In genomic region chr10:68471063-68471585, GRCh38 we compare ENCODE assay signal across 8 cellular contexts. TPM values are rescaled to one million over a fixed set of nuclear protein-coding genes. Genes with fewer than 3 reads are reported as not detected.
DNase-seq lines count a peak whose midpoint lies in the region; ATAC-seq and TF ChIP-seq lines count a peak whose summit lies in the region.

No MANE protein-coding gene starts in this region.

- H3K4me1 ChIP-seq in left ventricle myocardium inferior (peaks cover 14% of the 10 kb centered on the region), spleen (peaks cover 0 to 26% (median 18%) of the 10 kb centered on the region in 6 donors)

- H3K4me3 ChIP-seq in left ventricle myocardium inferior = peak overlapping the region; percentile 71
- H3K4me3 ChIP-seq in spleen = peak overlapping the region; percentile 56 to 80 (median 72)

- H3K36me3 ChIP-seq in left ventricle myocardium inferior (no peaks in the 10 kb centered on the region), spleen (peaks cover 0 to 27% (median 0%) of the 10 kb centered on the region in 6 donors)

- no peak for DNase-seq in left ventricle myocardium inferior
- no peak for DNase-seq in Right ventricle myocardium superior
- DNase-seq in germinal center (ENCODE audit: low spot score) = peak; percentile 9
- no peak for DNase-seq in spleen
- DNase-seq in NK-92 treated with Interleukin-12 subunit alpha and Interleukin-12 subunit beta, amount 100 ng/mL, for 24 hours (lab: John Stamatoyannopoulos, UW) = no peak
- DNase-seq in C1 segment of cervical spinal cord (lab: John Stamatoyannopoulos, UW) = no peak

- intact Hi-C loops in left ventricle myocardium inferior (cut with micrococcal nuclease) (no loop called here), Right ventricle myocardium superior (cut with DNase I) (no loop called here), spleen (cut with DNase I; ENCODE audit: low total_unique reads) (no loop called here)

- H3K27ac ChIP-seq in left ventricle myocardium inferior (replicated peaks) (no peak overlapping the region), spleen (peak overlapping the region in 4 of 8 donors; percentile 56 to 72 (median 70))

- H3K27me3 ChIP-seq in left ventricle myocardium inferior (ENCODE audit: low read depth) (no peaks in the 10 kb centered on the region), spleen (replicated peaks in 1 of 7) (no peaks in the 10 kb centered on the region)

- TF ChIP-seq POLR2A in spleen (IDR thresholded peaks at IDR 0.05) = no peak

- TF ChIP-seq CTCF in left ventricle myocardium inferior (IDR thresholded peaks at IDR 0.05; ENCODE audit: borderline replicate concordance) = no peak
- TF ChIP-seq CTCF in spleen (IDR thresholded peaks at IDR 0.05 in 8 of 11, conservative IDR thresholded peaks at IDR 0.05 in 3 of 11) = no peak

- ATAC-seq in Right ventricle myocardium superior (ENCODE audit: poor library complexity) (no peak), SK-N-SH treated with all-trans-retinoic acid at 6 μM for 48 hours (peak; percentile 5; the same call in 1 of the 3 replicates), HG02852 (IDR thresholded peaks at IDR 0.05; ENCODE audit: unreplicated experiment) (no peak)

- WGBS in spleen, 5 donors = 0 to 3% (median 2%) methylated on average over 14 of the region's 14 CpGs

- H3K9me3 ChIP-seq in left ventricle myocardium inferior (replicated peaks) (no peaks in the 10 kb centered on the region), spleen (no peaks in the 10 kb centered on the region)

TF ChIP-seq in SK-N-SH treated with all-trans-retinoic acid at 6 μM for 48 hours, 23 proteins besides CTCF, POLR2A, EP300 and RAD21:
- TF ChIP-seq OSR1 (CRISPR knock-in tag; IDR thresholded peaks at IDR 0.05) = no peak
TF ChIP-seq in SK-N-SH treated with all-trans-retinoic acid at 6 μM for 48 hours: peak in this region for 0.

RNA-seq across cellular contexts. Expression of gene DNA2, which starts 0.6 kb away (rescaled TPM):
- 2.1 TPM for total RNA-seq in left ventricle myocardium inferior
- 2.0 TPM for total RNA-seq in Right ventricle myocardium superior
- 10 to 100 TPM in 1 of 7 donors, 1 to 10 TPM in 6; 5.6 to 13.6 (median 7.4) TPM for total RNA-seq in spleen
- polyA plus RNA-seq in spleen = 1 to 10 TPM; 1.4 to 2.9 (median 1.6) TPM

RNA-seq across cellular contexts. Expression of gene SLC25A16, which starts 56.2 kb away (rescaled TPM):
- 14.0 TPM for total RNA-seq in left ventricle myocardium inferior
- 10.5 TPM for total RNA-seq in Right ventricle myocardium superior
- total RNA-seq in spleen = 10 to 100 TPM; 13.1 to 24.0 (median 18.2) TPM
- polyA plus RNA-seq in spleen = 1 to 10 TPM; 6.0 to 9.9 (median 6.3) TPM
